ENCODE assay signal across 16 cellular contexts in genomic region chr2:30073523-30073922, GRCh38.
DNase-seq lines count a peak whose midpoint lies in the region; ATAC-seq, FAIRE-seq and TF ChIP-seq lines count a peak whose summit lies in the region.
"Had no signal": no experiment of that assay in that cellular context is flagged by ENCODE, and none has a peak within 500 bp of the region (broad histone marks: within the 10 kb centered on the region; RNA-seq: fewer than 3 reads in every experiment).

No MANE protein-coding gene starts in this region.

- no peak overlapping the region for H3K9ac ChIP-seq in HepG2 (ENCODE audit: insufficient read depth, low read depth, low read length)
- H3K9ac ChIP-seq in SK-N-MC (ENCODE audit: insufficient read length) = peak overlapping the region; percentile 54

- H3K4me1 ChIP-seq in HepG2 (ENCODE audit: insufficient read depth, low read length) (no peaks in the 10 kb centered on the region), right lobe of liver (no peaks in the 10 kb centered on the region)

- H3K27me3 ChIP-seq in HepG2 (ENCODE audit: control insufficient read depth in 1 of 2, insufficient read depth in 2 of 2, low read length in 2 of 2) = peaks cover 0 to 23% of the 10 kb centered on the region in 2 experiments; a peak in 2 of 5 replicates
- H3K27me3 ChIP-seq in right lobe of liver = no peaks in the 10 kb centered on the region

- no peak for TF ChIP-seq CTCF in HepG2 (CRISPR knock-in tag; IDR thresholded peaks at IDR 0.05)
- no peak for TF ChIP-seq CTCF in right lobe of liver (IDR thresholded peaks at IDR 0.05)
- TF ChIP-seq CTCF in fibroblast of the aortic adventitia (IDR thresholded peaks at IDR 0.05; ENCODE audit: insufficient read depth, low read length) = no peak

- TF ChIP-seq RAD21 in HepG2 (CRISPR knock-in tag; IDR thresholded peaks at IDR 0.05) = no peak

- H3K9me3 ChIP-seq in HepG2 (ENCODE audit: low read length) (no peaks in the 10 kb centered on the region), right lobe of liver (no peaks in the 10 kb centered on the region), SK-N-MC (ENCODE audit: low read depth, low read length) (no peaks in the 10 kb centered on the region)
- H3K9me3 ChIP-seq: Caco-2 had no signal

- H3K36me3 ChIP-seq in HepG2 (replicated peaks in 1 of 2; ENCODE audit: control insufficient read depth in 1 of 2, insufficient read depth in 2 of 2, low read length in 2 of 2) (no peaks in the 10 kb centered on the region), right lobe of liver (no peaks in the 10 kb centered on the region), SK-N-MC (ENCODE audit: insufficient read depth, low read length) (no peaks in the 10 kb centered on the region)

- POLR2A ChIA-PET in HepG2 (lab: Yijun Ruan, JAX) = no interaction called here

- H4K20me1 ChIP-seq in HepG2 (ENCODE audit: insufficient read depth, low read length) = no peaks in the 10 kb centered on the region

- no peak overlapping the region for H3K4me2 ChIP-seq in HepG2 (ENCODE audit: low read depth, low read length)

- H3K79me2 ChIP-seq in HepG2 (ENCODE audit: insufficient read depth, low read length) = no peaks in the 10 kb centered on the region

- no peak overlapping the region for H3K4me3 ChIP-seq in HepG2 (replicated peaks in 1 of 3; ENCODE audit: insufficient read depth in 1 of 3, low read depth in 2 of 3, low read length in 3 of 3)
- no peak overlapping the region for H3K4me3 ChIP-seq in right lobe of liver
- H3K4me3 ChIP-seq in SK-N-MC = peak overlapping the region; percentile 61
- H3K4me3 ChIP-seq in fibroblast of the aortic adventitia (ENCODE audit: low read depth, low read length) = no peak overlapping the region

- no peak overlapping the region for H2AFZ ChIP-seq in HepG2 (ENCODE audit: low read length)

- TF ChIP-seq EP300 in HepG2 (IDR thresholded peaks at IDR 0.05; ENCODE audit: low read depth in 2 of 2, low read length in 2 of 2) = no peak
- no peak for TF ChIP-seq EP300 in HepG2 (CRISPR knock-in tag; IDR thresholded peaks at IDR 0.05; ENCODE audit: borderline replicate concordance)

- no peak for FAIRE-seq in HepG2 (lab: Jason Lieb, UNC)
- FAIRE-seq: A204.1, D721Med, G401.6, GM12891 had no signal

- intact Hi-C loops in HepG2 (cut with micrococcal nuclease; ENCODE audit: unreplicated experiment) = loop anchor here (5.0 kb wide), 1 partner anchor 861 kb away; no protein-coding TSS in a partner anchor
- intact Hi-C loops in right lobe of liver (cut with DNase I) = loop anchor here in 1 of 2 donors (5.0 kb wide), 1 partner anchor 151 kb away; the partner anchor contains the start of gene ALK

- in situ Hi-C loops in HepG2 (cut with HindIII; ENCODE audit: extremely low pct_ligation_motif_present, low pct_unique_long_range_greater_than_20kb) = loop anchor here (5.0 to 25.0 kb wide), 3 partner anchors 151 to 1111 kb away; partner anchors contain the start of gene ALK

- H3K27ac ChIP-seq in HepG2 (ENCODE audit: extremely low read length, insufficient read depth, low read length) (no peak overlapping the region), right lobe of liver (no peak overlapping the region), SK-N-MC (peak overlapping the region; percentile 95)
- H3K27ac ChIP-seq: C4-2B had no signal

- CTCF ChIA-PET in HepG2 (lab: Yijun Ruan, JAX; ENCODE audit: low intra/inter-chr PET ratio, low total read pairs) = no interaction called here

- ATAC-seq in HepG2 (no peak), right lobe of liver (no peak)

- WGBS in HepG2 (ENCODE audit: low lambda C conversion rate) = 25% methylated on average over 4 of the region's 4 CpGs
- WGBS in right lobe of liver (ENCODE audit: insufficient coverage, low coverage, low lambda C conversion rate, missing lambda C conversion rate) = 71% methylated on average over 4 of the region's 4 CpGs

- DNase-seq in HepG2 (ENCODE audit: low spot score) (no peak), right lobe of liver (no peak), SK-N-MC (ENCODE audit: low read depth, low spot score) (peak; percentile 34), fibroblast of the aortic adventitia (ENCODE audit: low read depth) (peak; percentile 3), NCI-H2029 (lab: John Stamatoyannopoulos, UW) (no peak), middle frontal gyrus (ENCODE audit: extremely low spot score, low spot score) (no peak)
- DNase-seq: AML-193; Caco-2; CD4-positive, alpha-beta T cell; GOT3; H9 had no signal

- TF ChIP-seq POLR2A in HepG2 (IDR thresholded peaks at IDR 0.05; ENCODE audit: insufficient read depth in 1 of 2, low read depth in 2 of 2, low read length in 2 of 2) = no peak
- TF ChIP-seq POLR2A in right lobe of liver (IDR thresholded peaks at IDR 0.05) = no peak

- no TSS peak for BruUV-seq in HepG2 (replicated peaks; lab: Mats Ljungman, UMichigan)

TF ChIP-seq in HepG2, 621 proteins besides CTCF, POLR2A, EP300 and RAD21:
- TF ChIP-seq ZNF33B (CRISPR knock-in tag; IDR thresholded peaks at IDR 0.05) (no peak), ZNF572 (CRISPR knock-in tag; IDR thresholded peaks at IDR 0.05) (no peak), CHCHD3 (CRISPR knock-in tag; IDR thresholded peaks at IDR 0.05) (no peak), MAFK (conservative IDR thresholded peaks at IDR 0.05 in 1 of 2, IDR thresholded peaks at IDR 0.05 in 1 of 2; ENCODE audit: low read length in 2 of 2) (peak; percentile 98 to 99), MAFF (IDR thresholded peaks at IDR 0.05; ENCODE audit: low read depth, low read length) (peak; percentile 98)

Comparison
In these comparisons a context has a peak if more than half of its experiments do, and no peak if none do; other contexts are left out.
1. DNase-seq: peak in SK-N-MC (single experiment) and fibroblast of the aortic adventitia (single experiment); none in HepG2 (single experiment), right lobe of liver (0 of 3), NCI-H2029 (single experiment) and middle frontal gyrus (single experiment).